10 cellular contexts compared by ENCODE assay signal in genomic region chr1:101407505-101408211, GRCh38.
DNase-seq lines count a peak whose midpoint lies in the region; ATAC-seq, FAIRE-seq and TF ChIP-seq lines count a peak whose summit lies in the region.
"Had no signal": no experiment of that assay in that cellular context is flagged by ENCODE, and none has a peak within 500 bp of the region (broad histone marks: within the 10 kb centered on the region; RNA-seq: fewer than 3 reads in every experiment).

No MANE protein-coding gene starts in this region.

- FAIRE-seq in small intestine (lab: Jason Lieb, UNC) = no peak

- no peaks in the 10 kb centered on the region for H3K9me3 Mint-ChIP-seq in stimulated activated naive CD8-positive, alpha-beta T cell treated with anti-CD3 and anti-CD28 coated beads, Interleukin-15, amount 100 ng/mL, for 72 hours
- H3K9me3 Mint-ChIP-seq in activated T-helper 2 cell treated with anti-CD3 and anti-CD28 coated beads, Interferon-gamma antibody, Interleukin-2, Interleukin-4, amounts not matched to agents 10 μg/mL and 5 μg/mL and 100 μg/mL, durations not matched to agents 14 hours and 24 hours and 36 hours = no peaks in the 10 kb centered on the region
- H3K9me3 Mint-ChIP-seq: activated T-cell treated with anti-CD3 and anti-CD28 coated beads, Interleukin-2, amount 50 U/mL, for 24 hours had no signal

- H3K4me1 ChIP-seq in testis (no peaks in the 10 kb centered on the region), small intestine (ENCODE audit: control insufficient read depth in 2 of 2, insufficient read depth in 1 of 2, low read depth in 1 of 2, low read length in 1 of 2) (no peaks in the 10 kb centered on the region)

- peak; percentile 33 to 35 for ATAC-seq in activated CD4-positive, CD25-positive, alpha-beta regulatory T cell treated with anti-CD3 and anti-CD28 coated beads, Interleukin-2, amount 50 U/mL, for 24 hours
- ATAC-seq in HG02642 (IDR thresholded peaks at IDR 0.05; ENCODE audit: poor library complexity, unreplicated experiment) (peak; percentile 79), HG03558 (IDR thresholded peaks at IDR 0.05; ENCODE audit: extremely low read depth, unreplicated experiment) (peak; percentile 60)
- ATAC-seq in stimulated activated naive CD8-positive, alpha-beta T cell treated with anti-CD3 and anti-CD28 coated beads, Interleukin-15, amount 100 ng/mL, for 72 hours = peak; percentile 31

- no peaks in the 10 kb centered on the region for H3K36me3 ChIP-seq in testis (ENCODE audit: low read depth, missing control alignments)
- H3K36me3 ChIP-seq in small intestine (ENCODE audit: control insufficient read depth in 2 of 2, insufficient read depth in 2 of 2, low read length in 2 of 2) = no peaks in the 10 kb centered on the region

- H3K4me3 Mint-ChIP-seq in stimulated activated naive CD8-positive, alpha-beta T cell treated with anti-CD3 and anti-CD28 coated beads, Interleukin-15, amount 100 ng/mL, for 72 hours = no peak overlapping the region
- no peak overlapping the region for H3K4me3 Mint-ChIP-seq in activated T-helper 2 cell treated with anti-CD3 and anti-CD28 coated beads, Interferon-gamma antibody, Interleukin-2, Interleukin-4, amounts not matched to agents 10 μg/mL and 5 μg/mL and 100 μg/mL, durations not matched to agents 14 hours and 24 hours and 36 hours (ENCODE audit: low read depth)
- H3K4me3 Mint-ChIP-seq: activated T-cell treated with anti-CD3 and anti-CD28 coated beads, Interleukin-2, amount 50 U/mL, for 24 hours had no signal

- H3K27ac Mint-ChIP-seq in stimulated activated naive CD8-positive, alpha-beta T cell treated with anti-CD3 and anti-CD28 coated beads, Interleukin-15, amount 100 ng/mL, for 72 hours = no peak overlapping the region
- H3K27ac Mint-ChIP-seq in activated T-helper 2 cell treated with anti-CD3 and anti-CD28 coated beads, Interferon-gamma antibody, Interleukin-2, Interleukin-4, amounts not matched to agents 10 μg/mL and 5 μg/mL and 100 μg/mL, durations not matched to agents 14 hours and 24 hours and 36 hours = no peak overlapping the region
- H3K27ac Mint-ChIP-seq: activated T-cell treated with anti-CD3 and anti-CD28 coated beads, Interleukin-2, amount 50 U/mL, for 24 hours had no signal

- no peaks in the 10 kb centered on the region for H3K36me3 Mint-ChIP-seq in activated T-helper 2 cell treated with anti-CD3 and anti-CD28 coated beads, Interferon-gamma antibody, Interleukin-2, Interleukin-4, amounts not matched to agents 10 μg/mL and 5 μg/mL and 100 μg/mL, durations not matched to agents 14 hours and 24 hours and 36 hours (ENCODE audit: low read depth)

- 59 to 61% methylated on average over 2 of the region's 2 CpGs for WGBS in testis, 2 donors
- 44 to 48% (median 47%) methylated on average over 2 of the region's 2 CpGs for WGBS in small intestine, 3 donors

- TF ChIP-seq CTCF in testis (IDR thresholded peaks at IDR 0.05) = no peak

- no peak for TF ChIP-seq POLR2A in testis (IDR thresholded peaks at IDR 0.05)

- H3K27me3 Mint-ChIP-seq in stimulated activated naive CD8-positive, alpha-beta T cell treated with anti-CD3 and anti-CD28 coated beads, Interleukin-15, amount 100 ng/mL, for 72 hours = peaks cover 11% of the 10 kb centered on the region
- H3K27me3 Mint-ChIP-seq in activated T-helper 2 cell treated with anti-CD3 and anti-CD28 coated beads, Interferon-gamma antibody, Interleukin-2, Interleukin-4, amounts not matched to agents 10 μg/mL and 5 μg/mL and 100 μg/mL, durations not matched to agents 14 hours and 24 hours and 36 hours (ENCODE audit: low read depth) = peaks cover 45% of the 10 kb centered on the region

- H3K4me3 ChIP-seq in testis = no peak overlapping the region
- no peak overlapping the region for H3K4me3 ChIP-seq in small intestine (ENCODE audit: low read depth in 1 of 2, low read length in 2 of 2)

- H3K27ac ChIP-seq in testis (no peak overlapping the region), small intestine (ENCODE audit: low read depth in 1 of 2, low read length in 1 of 2) (no peak overlapping the region)

- no peak for DNase-seq in activated CD4-positive, CD25-positive, alpha-beta regulatory T cell (lab: John Stamatoyannopoulos, UW)
- no peak for DNase-seq in stimulated activated naive CD8-positive, alpha-beta T cell treated with anti-CD3 and anti-CD28 coated beads, Interleukin-15, amount 100 ng/mL, for 72 hours
- DNase-seq in testis = no peak
- DNase-seq in small intestine = no peak
- no peak for DNase-seq in activated T-helper 2 cell treated with anti-CD3 and anti-CD28 coated beads, Interferon-gamma antibody, Interleukin-2, Interleukin-4, amounts not matched to agents 10 μg/mL and 5 μg/mL and 100 μg/mL, durations not matched to agents 14 hours and 24 hours and 36 hours (ENCODE audit: low spot score)
- DNase-seq: 8988T; activated T-cell treated with anti-CD3 and anti-CD28 coated beads, Interleukin-2, amount 50 U/mL, for 24 hours had no signal

- H3K4me1 Mint-ChIP-seq in stimulated activated naive CD8-positive, alpha-beta T cell treated with anti-CD3 and anti-CD28 coated beads, Interleukin-15, amount 100 ng/mL, for 72 hours = peaks cover 27% of the 10 kb centered on the region
- H3K4me1 Mint-ChIP-seq in activated T-helper 2 cell treated with anti-CD3 and anti-CD28 coated beads, Interferon-gamma antibody, Interleukin-2, Interleukin-4, amounts not matched to agents 10 μg/mL and 5 μg/mL and 100 μg/mL, durations not matched to agents 14 hours and 24 hours and 36 hours (ENCODE audit: low read depth) = peaks cover 5% of the 10 kb centered on the region

- no peaks in the 10 kb centered on the region for H3K27me3 ChIP-seq in testis
- H3K27me3 ChIP-seq in small intestine (ENCODE audit: control insufficient read depth in 2 of 2, insufficient read depth in 2 of 2, low read length in 2 of 2) = no peaks in the 10 kb centered on the region

- H3K9me3 ChIP-seq in testis (no peaks in the 10 kb centered on the region), small intestine (ENCODE audit: control insufficient read depth, low read depth) (no peaks in the 10 kb centered on the region)

- intact Hi-C loops in testis (cut with DNase I; ENCODE audit: low total_unique reads) = no loop called here
- intact Hi-C loops in activated T-helper 2 cell treated with anti-CD3 and anti-CD28 coated beads, Interferon-gamma antibody, Interleukin-2, Interleukin-4, amounts not matched to agents 10 μg/mL and 5 μg/mL and 100 μg/mL, durations not matched to agents 14 hours and 24 hours and 36 hours (cut with micrococcal nuclease) = no loop called here
